In the genomic region with DNA sequence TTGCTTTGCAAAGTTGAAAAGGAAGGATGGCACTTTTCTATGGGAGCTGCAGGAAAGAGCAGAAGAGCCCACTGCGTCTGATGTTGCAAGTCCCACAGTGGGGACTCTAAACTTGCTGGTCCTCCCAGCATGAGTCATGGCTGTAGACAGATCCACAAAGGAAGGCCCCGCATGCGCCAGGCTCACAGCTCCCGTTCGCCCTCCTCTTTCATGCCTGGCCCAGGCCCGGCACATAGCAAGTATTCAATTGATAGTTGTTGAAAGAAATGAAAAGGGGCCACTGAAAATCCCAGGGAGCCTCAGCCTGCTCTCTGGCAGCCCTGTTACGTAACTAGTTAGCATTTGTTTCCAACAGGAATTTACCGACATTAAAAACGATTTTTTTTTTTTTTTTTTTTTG, we compare ENCODE assay signal across 11 cellular contexts. TPM values are rescaled to one million over a fixed set of nuclear protein-coding genes. Genes with fewer than 3 reads are reported as not detected.
A peak's percentile ranks its signal among the peaks of the same experiment; 100 is the strongest.
DNase-seq lines count a peak whose midpoint lies in the region; ATAC-seq, FAIRE-seq and TF ChIP-seq lines count a peak whose summit lies in the region.
"Had no signal": no experiment of that assay in that cellular context is flagged by ENCODE, and none has a peak within 500 bp of the region (broad histone marks: within the 10 kb centered on the region; RNA-seq: fewer than 3 reads in every experiment).

No MANE protein-coding gene starts in this region.

- peaks cover 5 to 7% of the 10 kb centered on the region in 2 donors for H3K36me3 ChIP-seq in small intestine (ENCODE audit: control insufficient read depth in 2 of 2, insufficient read depth in 2 of 2, low read length in 2 of 2)

- H3K36me3 Mint-ChIP-seq in activated naive CD8-positive, alpha-beta T cell treated with anti-CD3 and anti-CD28 coated beads for 36 hours = peaks cover 12% of the 10 kb centered on the region

- no peak overlapping the region for H3K4me3 ChIP-seq in small intestine (ENCODE audit: low read depth in 1 of 2, low read length in 2 of 2)

- ATAC-seq in omental fat pad (ENCODE audit: low FRiP score) = peak; percentile 89
- ATAC-seq in GM21717 (IDR thresholded peaks at IDR 0.05; ENCODE audit: unreplicated experiment) = no peak
- ATAC-seq: Panc1 had no signal

- peaks cover 11% of the 10 kb centered on the region for H3K4me1 Mint-ChIP-seq in activated naive CD8-positive, alpha-beta T cell treated with anti-CD3 and anti-CD28 coated beads for 36 hours

- FAIRE-seq in small intestine (lab: Jason Lieb, UNC) = no peak

- H3K27ac ChIP-seq in small intestine (ENCODE audit: low read depth in 1 of 2, low read length in 1 of 2) = no peak overlapping the region
- H3K27ac ChIP-seq: parathyroid adenoma had no signal

- H3K27me3 ChIP-seq in small intestine (ENCODE audit: control insufficient read depth in 2 of 2, insufficient read depth in 2 of 2, low read length in 2 of 2) = no peaks in the 10 kb centered on the region

- no peaks in the 10 kb centered on the region for H3K27me3 Mint-ChIP-seq in activated naive CD8-positive, alpha-beta T cell treated with anti-CD3 and anti-CD28 coated beads for 36 hours

- H3K27ac Mint-ChIP-seq in activated naive CD8-positive, alpha-beta T cell treated with anti-CD3 and anti-CD28 coated beads for 36 hours = no peak overlapping the region
- H3K27ac Mint-ChIP-seq: activated T-helper 2 cell treated with anti-CD3 and anti-CD28 coated beads, Interferon-gamma antibody, Interleukin-2, Interleukin-4, amounts not matched to agents 10 μg/mL and 5 μg/mL and 100 μg/mL, durations not matched to agents 14 hours and 24 hours and 36 hours had no signal

- DNase-seq in C1 segment of cervical spinal cord (lab: John Stamatoyannopoulos, UW) = peak in 12 of 14 donors; percentile 18 to 84 (median 57)
- peak; percentile 45 for DNase-seq in SKM-1 treated with dmso at 0.1 percent for 144 hours (lab: John Stamatoyannopoulos, UW; ENCODE audit: unreplicated experiment)
- peak; percentile 33 for DNase-seq in fibroblast of the conjunctiva (ENCODE audit: low read depth)
- DNase-seq in omental fat pad (ENCODE audit: low spot score) = peak; percentile 27
- DNase-seq in activated naive CD8-positive, alpha-beta T cell treated with anti-CD3 and anti-CD28 coated beads for 36 hours = no peak
- DNase-seq in COLO668 (lab: John Stamatoyannopoulos, UW; ENCODE audit: unreplicated experiment) = no peak
- no peak for DNase-seq in small intestine

- no peak overlapping the region for H3K4me3 Mint-ChIP-seq in activated naive CD8-positive, alpha-beta T cell treated with anti-CD3 and anti-CD28 coated beads for 36 hours

- TF ChIP-seq CTCF in omental fat pad (IDR thresholded peaks at IDR 0.05) = no peak

- no peaks in the 10 kb centered on the region for H3K9me3 ChIP-seq in small intestine (ENCODE audit: control insufficient read depth, low read depth)

- H3K9me3 Mint-ChIP-seq in activated naive CD8-positive, alpha-beta T cell treated with anti-CD3 and anti-CD28 coated beads for 36 hours = no peaks in the 10 kb centered on the region
- H3K9me3 Mint-ChIP-seq: activated T-helper 2 cell treated with anti-CD3 and anti-CD28 coated beads, Interferon-gamma antibody, Interleukin-2, Interleukin-4, amounts not matched to agents 10 μg/mL and 5 μg/mL and 100 μg/mL, durations not matched to agents 14 hours and 24 hours and 36 hours had no signal

- WGBS in small intestine, 3 donors = 68 to 84% (median 73%) methylated on average over 9 of the region's 9 CpGs

- H3K4me1 ChIP-seq in small intestine (ENCODE audit: control insufficient read depth in 2 of 2, insufficient read depth in 1 of 2, low read depth in 1 of 2, low read length in 1 of 2) = no peaks in the 10 kb centered on the region
- H3K4me1 ChIP-seq: parathyroid adenoma had no signal

RNA-seq across cellular contexts. Expression of gene AP1B1, which starts 18.9 kb away (rescaled TPM):
- 10 to 100 TPM; 58.0 to 77.3 (median 75.3) TPM for total RNA-seq in omental fat pad
- total RNA-seq in activated naive CD8-positive, alpha-beta T cell treated with anti-CD3 and anti-CD28 coated beads for 36 hours = 10 to 100 TPM; 66.5 to 72.0 TPM
- 10 to 100 TPM; 51.6 to 61.6 (median 55.0) TPM for polyA plus RNA-seq in small intestine

RNA-seq across cellular contexts. Expression of gene RASL10A, which starts 54.0 kb away (rescaled TPM):
- total RNA-seq in omental fat pad = 1 to 10 TPM in 2 of 4 donors, under 1 TPM in 1, not detected in 1; 0.56 to 2.6 (median 1.5) TPM
- total RNA-seq in activated naive CD8-positive, alpha-beta T cell treated with anti-CD3 and anti-CD28 coated beads for 36 hours = under 1 TPM in 1 of 2 experiments, not detected in 1; 0.58 TPM
- 1 to 10 TPM; 3.7 to 4.1 (median 4.0) TPM for polyA plus RNA-seq in small intestine

Comparison
In these comparisons a context has a peak if more than half of its experiments do, and no peak if none do; other contexts are left out.
1. DNase-seq: peak in C1 segment of cervical spinal cord (12 of 14), SKM-1 treated with dmso at 0.1 percent for 144 hours (single experiment), fibroblast of the conjunctiva (single experiment) and omental fat pad (single experiment); none in activated naive CD8-positive, alpha-beta T cell treated with anti-CD3 and anti-CD28 coated beads for 36 hours (single experiment), COLO668 (single experiment) and small intestine (single experiment).